ENCODE assay signal across 1 cellular context in the genomic region with DNA sequence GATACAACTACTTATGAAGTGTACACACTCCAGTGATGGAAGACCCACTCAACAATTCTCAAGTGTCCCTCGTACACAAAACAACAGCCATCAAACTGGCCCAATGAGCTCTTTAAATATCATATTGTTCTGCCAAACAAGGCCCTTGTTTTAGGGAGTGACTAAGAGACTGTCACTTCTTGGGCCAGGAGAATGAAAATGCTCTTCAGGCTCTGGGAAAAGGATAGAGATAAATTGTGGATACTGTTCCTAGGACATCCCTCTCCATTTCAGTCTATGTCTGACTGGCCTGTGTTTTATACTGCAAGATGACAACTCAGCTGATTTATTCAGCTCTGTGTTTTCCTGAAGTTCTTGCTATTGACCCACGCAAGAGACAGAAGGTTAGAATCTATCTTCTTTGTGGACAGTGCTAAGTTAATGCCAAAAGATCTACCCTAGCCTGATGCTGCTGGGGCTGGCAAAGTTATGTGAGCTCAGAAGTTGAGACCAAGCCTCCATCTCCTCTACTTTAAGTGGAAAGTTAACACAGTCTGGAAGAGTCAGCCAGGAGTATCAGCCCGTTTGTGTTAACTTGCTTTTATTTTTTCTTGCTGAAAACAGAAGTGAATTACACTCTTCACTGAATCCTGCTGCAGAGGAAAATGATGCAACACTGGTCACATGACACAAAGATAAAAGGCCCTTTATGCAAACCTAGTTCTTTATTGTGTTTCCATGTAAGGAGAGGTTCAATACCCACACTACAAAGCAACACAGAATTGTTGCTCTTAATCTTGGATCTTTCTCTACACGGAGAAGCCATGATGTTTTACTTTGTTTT.
TF ChIP-seq lines count a peak whose summit lies in the region.

No MANE protein-coding gene starts in this region.

TF ChIP-seq in HepG2, 621 proteins besides CTCF, POLR2A, EP300 and RAD21 (continued from another document):
- TF ChIP-seq, protein P1, sequence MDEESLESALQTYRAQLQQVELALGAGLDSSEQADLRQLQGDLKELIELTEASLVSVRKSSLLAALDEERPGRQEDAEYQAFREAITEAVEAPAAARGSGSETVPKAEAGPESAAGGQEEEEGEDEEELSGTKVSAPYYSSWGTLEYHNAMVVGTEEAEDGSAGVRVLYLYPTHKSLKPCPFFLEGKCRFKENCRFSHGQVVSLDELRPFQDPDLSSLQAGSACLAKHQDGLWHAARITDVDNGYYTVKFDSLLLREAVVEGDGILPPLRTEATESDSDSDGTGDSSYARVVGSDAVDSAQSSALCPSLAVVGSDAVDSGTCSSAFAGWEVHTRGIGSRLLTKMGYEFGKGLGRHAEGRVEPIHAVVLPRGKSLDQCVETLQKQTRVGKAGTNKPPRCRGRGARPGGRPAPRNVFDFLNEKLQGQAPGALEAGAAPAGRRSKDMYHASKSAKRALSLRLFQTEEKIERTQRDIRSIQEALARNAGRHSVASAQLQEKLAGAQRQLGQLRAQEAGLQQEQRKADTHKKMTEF (CRISPR knock-in tag; IDR thresholded peaks at IDR 0.05): peak; percentile 48; the same call in 1 of the 2 replicates
- TF ChIP-seq MED1 (CRISPR knock-in tag; IDR thresholded peaks at IDR 0.05) (peak; percentile 40), SRF (IDR thresholded peaks at IDR 0.05; ENCODE audit: low read depth, low read length) (peak; percentile 63), SAP130 (CRISPR knock-in tag; IDR thresholded peaks at IDR 0.05; ENCODE audit: low read depth) (peak; percentile 37; the same call in 1 of the 2 replicates), TBX2 (CRISPR knock-in tag; IDR thresholded peaks at IDR 0.05; ENCODE audit: borderline replicate concordance) (0 out of 2 replicates have a peak, but pooled peaks have one; percentile 27), ATF7 (IDR thresholded peaks at IDR 0.05) (peak; percentile 70), ATF7 (CRISPR knock-in tag; IDR thresholded peaks at IDR 0.05) (no peak), GATAD2A (CRISPR knock-in tag; IDR thresholded peaks at IDR 0.05) (peak; percentile 83), NFKB2 (CRISPR knock-in tag; IDR thresholded peaks at IDR 0.05; ENCODE audit: borderline replicate concordance) (no peak), NCOR1 (IDR thresholded peaks at IDR 0.05; ENCODE audit: borderline replicate concordance, low read length) (peak; percentile 60; the same call in 1 of the 2 replicates), ASH2L (IDR thresholded peaks at IDR 0.05; ENCODE audit: insufficient read length, low read depth, low read length) (peak; percentile 59), ZNF607 (CRISPR knock-in tag; IDR thresholded peaks at IDR 0.05; ENCODE audit: borderline replicate concordance) (no peak), PHF21A (CRISPR knock-in tag; IDR thresholded peaks at IDR 0.05) (peak; percentile 65), GATA4 (IDR thresholded peaks at IDR 0.05; ENCODE audit: borderline replicate concordance, low read depth) (no peak), ZFP41 (CRISPR knock-in tag; IDR thresholded peaks at IDR 0.05; ENCODE audit: borderline replicate concordance) (no peak), MIXL1 (CRISPR knock-in tag; IDR thresholded peaks at IDR 0.05) (no peak), BHLHE40 (IDR thresholded peaks at IDR 0.05; ENCODE audit: low read length) (peak; percentile 55), FOXK1 (CRISPR knock-in tag; IDR thresholded peaks at IDR 0.05; ENCODE audit: borderline replicate concordance, low read depth) (peak; percentile 55; the same call in 1 of the 2 replicates), RCOR2 (CRISPR knock-in tag; IDR thresholded peaks at IDR 0.05) (peak; percentile 52; the same call in 1 of the 2 replicates)
- TF ChIP-seq, protein P2, sequence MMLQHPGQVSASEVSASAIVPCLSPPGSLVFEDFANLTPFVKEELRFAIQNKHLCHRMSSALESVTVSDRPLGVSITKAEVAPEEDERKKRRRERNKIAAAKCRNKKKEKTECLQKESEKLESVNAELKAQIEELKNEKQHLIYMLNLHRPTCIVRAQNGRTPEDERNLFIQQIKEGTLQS (CRISPR knock-in tag; IDR thresholded peaks at IDR 0.05): peak; percentile 81
- TF ChIP-seq, protein P3, sequence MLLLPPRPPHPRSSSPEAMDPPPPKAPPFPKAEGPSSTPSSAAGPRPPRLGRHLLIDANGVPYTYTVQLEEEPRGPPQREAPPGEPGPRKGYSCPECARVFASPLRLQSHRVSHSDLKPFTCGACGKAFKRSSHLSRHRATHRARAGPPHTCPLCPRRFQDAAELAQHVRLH (CRISPR knock-in tag; IDR thresholded peaks at IDR 0.05; ENCODE audit: borderline replicate concordance, low read depth): 0 out of 2 replicates have a peak, but pooled peaks have one; percentile 37
- TF ChIP-seq, protein P4, sequence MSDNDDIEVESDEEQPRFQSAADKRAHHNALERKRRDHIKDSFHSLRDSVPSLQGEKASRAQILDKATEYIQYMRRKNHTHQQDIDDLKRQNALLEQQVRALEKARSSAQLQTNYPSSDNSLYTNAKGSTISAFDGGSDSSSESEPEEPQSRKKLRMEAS (IDR thresholded peaks at IDR 0.05): no peak
- TF ChIP-seq, protein P5, sequence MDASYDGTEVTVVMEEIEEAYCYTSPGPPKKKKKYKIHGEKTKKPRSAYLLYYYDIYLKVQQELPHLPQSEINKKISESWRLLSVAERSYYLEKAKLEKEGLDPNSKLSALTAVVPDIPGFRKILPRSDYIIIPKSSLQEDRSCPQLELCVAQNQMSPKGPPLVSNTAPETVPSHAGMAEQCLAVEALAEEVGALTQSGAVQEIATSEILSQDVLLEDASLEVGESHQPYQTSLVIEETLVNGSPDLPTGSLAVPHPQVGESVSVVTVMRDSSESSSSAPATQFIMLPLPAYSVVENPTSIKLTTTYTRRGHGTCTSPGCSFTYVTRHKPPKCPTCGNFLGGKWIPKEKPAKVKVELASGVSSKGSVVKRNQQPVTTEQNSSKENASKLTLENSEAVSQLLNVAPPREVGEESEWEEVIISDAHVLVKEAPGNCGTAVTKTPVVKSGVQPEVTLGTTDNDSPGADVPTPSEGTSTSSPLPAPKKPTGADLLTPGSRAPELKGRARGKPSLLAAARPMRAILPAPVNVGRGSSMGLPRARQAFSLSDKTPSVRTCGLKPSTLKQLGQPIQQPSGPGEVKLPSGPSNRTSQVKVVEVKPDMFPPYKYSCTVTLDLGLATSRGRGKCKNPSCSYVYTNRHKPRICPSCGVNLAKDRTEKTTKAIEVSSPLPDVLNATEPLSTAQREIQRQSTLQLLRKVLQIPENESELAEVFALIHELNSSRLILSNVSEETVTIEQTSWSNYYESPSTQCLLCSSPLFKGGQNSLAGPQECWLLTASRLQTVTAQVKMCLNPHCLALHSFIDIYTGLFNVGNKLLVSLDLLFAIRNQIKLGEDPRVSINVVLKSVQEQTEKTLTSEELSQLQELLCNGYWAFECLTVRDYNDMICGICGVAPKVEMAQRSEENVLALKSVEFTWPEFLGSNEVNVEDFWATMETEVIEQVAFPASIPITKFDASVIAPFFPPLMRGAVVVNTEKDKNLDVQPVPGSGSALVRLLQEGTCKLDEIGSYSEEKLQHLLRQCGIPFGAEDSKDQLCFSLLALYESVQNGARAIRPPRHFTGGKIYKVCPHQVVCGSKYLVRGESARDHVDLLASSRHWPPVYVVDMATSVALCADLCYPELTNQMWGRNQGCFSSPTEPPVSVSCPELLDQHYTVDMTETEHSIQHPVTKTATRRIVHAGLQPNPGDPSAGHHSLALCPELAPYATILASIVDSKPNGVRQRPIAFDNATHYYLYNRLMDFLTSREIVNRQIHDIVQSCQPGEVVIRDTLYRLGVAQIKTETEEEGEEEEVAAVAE (CRISPR knock-in tag; IDR thresholded peaks at IDR 0.05; ENCODE audit: borderline replicate concordance): 0 out of 2 replicates have a peak, but pooled peaks have one; percentile 19
- TF ChIP-seq, protein P6, sequence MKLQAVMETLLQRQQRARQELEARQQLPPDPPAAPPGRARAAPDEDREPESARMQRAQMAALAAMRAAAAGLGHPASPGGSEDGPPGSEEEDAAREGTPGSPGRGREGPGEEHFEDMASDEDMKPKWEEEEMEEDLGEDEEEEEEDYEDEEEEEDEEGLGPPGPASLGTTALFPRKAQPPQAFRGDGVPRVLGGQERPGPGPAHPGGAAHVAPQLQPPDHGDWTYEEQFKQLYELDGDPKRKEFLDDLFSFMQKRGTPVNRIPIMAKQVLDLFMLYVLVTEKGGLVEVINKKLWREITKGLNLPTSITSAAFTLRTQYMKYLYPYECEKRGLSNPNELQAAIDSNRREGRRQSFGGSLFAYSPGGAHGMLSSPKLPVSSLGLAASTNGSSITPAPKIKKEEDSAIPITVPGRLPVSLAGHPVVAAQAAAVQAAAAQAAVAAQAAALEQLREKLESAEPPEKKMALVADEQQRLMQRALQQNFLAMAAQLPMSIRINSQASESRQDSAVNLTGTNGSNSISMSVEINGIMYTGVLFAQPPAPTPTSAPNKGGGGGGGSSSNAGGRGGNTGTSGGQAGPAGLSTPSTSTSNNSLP (IDR thresholded peaks at IDR 0.05; ENCODE audit: low read depth, low read length): peak; percentile 59; the same call in 1 of the 2 replicates
- TF ChIP-seq, protein P7, sequence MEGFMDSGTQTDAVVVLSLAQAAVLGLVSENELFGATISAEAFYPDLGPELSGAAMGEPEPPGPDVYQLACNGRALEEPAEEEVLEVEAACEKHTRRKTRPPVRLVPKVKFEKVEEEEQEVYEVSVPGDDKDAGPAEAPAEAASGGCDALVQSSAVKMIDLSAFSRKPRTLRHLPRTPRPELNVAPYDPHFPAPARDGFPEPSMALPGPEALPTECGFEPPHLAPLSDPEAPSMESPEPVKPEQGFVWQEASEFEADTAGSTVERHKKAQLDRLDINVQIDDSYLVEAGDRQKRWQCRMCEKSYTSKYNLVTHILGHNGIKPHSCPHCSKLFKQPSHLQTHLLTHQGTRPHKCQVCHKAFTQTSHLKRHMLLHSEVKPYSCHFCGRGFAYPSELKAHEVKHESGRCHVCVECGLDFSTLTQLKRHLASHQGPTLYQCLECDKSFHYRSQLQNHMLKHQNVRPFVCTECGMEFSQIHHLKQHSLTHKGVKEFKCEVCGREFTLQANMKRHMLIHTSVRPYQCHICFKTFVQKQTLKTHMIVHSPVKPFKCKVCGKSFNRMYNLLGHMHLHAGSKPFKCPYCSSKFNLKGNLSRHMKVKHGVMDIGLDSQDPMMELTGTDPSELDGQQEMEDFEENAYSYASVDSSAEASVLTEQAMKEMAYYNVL (CRISPR knock-in tag; IDR thresholded peaks at IDR 0.05; ENCODE audit: borderline replicate concordance): peak; percentile 52; the same call in 1 of the 2 replicates
